24 cellular contexts compared by ENCODE assay signal in the genomic region with DNA sequence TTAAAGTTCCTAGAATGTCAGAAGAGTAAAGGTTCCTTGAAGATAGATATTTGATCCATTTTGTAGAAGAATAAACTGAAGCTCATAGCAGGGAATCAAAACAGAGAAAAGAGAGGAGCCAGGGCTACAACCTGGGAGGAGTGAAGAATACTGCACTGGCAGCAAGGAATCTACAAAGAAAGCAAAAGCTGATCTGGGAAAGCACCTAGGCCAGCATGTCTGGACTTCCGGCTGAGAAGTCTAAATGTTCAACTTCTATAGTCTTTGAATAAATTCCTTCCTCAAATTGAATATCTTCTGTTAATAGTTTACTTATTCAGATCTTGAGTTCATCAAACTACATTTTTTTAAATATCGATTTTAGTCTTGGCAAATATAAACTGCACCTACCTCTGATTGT.
A peak's percentile ranks its signal among the peaks of the same experiment; 100 is the strongest.
DNase-seq lines count a peak whose midpoint lies in the region; ATAC-seq and TF ChIP-seq lines count a peak whose summit lies in the region.
"Had no signal": no experiment of that assay in that cellular context is flagged by ENCODE, and none has a peak within 500 bp of the region (broad histone marks: within the 10 kb centered on the region; RNA-seq: fewer than 3 reads in every experiment).

No MANE protein-coding gene starts in this region.

- H2BK15ac ChIP-seq in H9 (ENCODE audit: low read depth, low read length) (no peak overlapping the region), mesenchymal stem cell (ENCODE audit: low read depth, poor library complexity, severe bottlenecking) (no peak overlapping the region)

- no peaks in the 10 kb centered on the region for H3K27me3 Mint-ChIP-seq in H9 (ENCODE audit: low read depth)
- H3K27me3 Mint-ChIP-seq: brain, type B pancreatic cell had no signal

- H2BK5ac ChIP-seq in H9 (ENCODE audit: insufficient read length, low read length) (no peak overlapping the region), mesenchymal stem cell (ENCODE audit: low read depth, low read length, poor library complexity, severe bottlenecking) (no peak overlapping the region)

- H3K79me1 ChIP-seq in H9 (ENCODE audit: insufficient read depth, low read depth, low read length, poor library complexity, severe bottlenecking), result no peaks in the 10 kb centered on the region
- peaks cover 10% of the 10 kb centered on the region for H3K79me1 ChIP-seq in mesenchymal stem cell (replicated peaks; ENCODE audit: low read length, poor library complexity, severe bottlenecking)

- H2AFZ ChIP-seq in H9 (ENCODE audit: low read length) (no peak overlapping the region), mesenchymal stem cell (ENCODE audit: low read depth, low read length) (no peak overlapping the region)

- H4K20me1 ChIP-seq in H9 (ENCODE audit: control insufficient read depth, insufficient read depth, insufficient read length), result no peaks in the 10 kb centered on the region

- H3K4me1 ChIP-seq in H9 (ENCODE audit: insufficient read depth, low read length) (no peaks in the 10 kb centered on the region), mesenchymal stem cell (ENCODE audit: control insufficient read depth, insufficient read depth, low read depth, low read length) (peaks cover 3% of the 10 kb centered on the region), stomach smooth muscle (ENCODE audit: control insufficient read depth, insufficient read depth, low read length) (peaks cover 3% of the 10 kb centered on the region)
- H3K4me1 ChIP-seq: prostate gland had no signal

- H4K8ac ChIP-seq in H9 (replicated peaks; ENCODE audit: insufficient read length, low read depth, low read length), result no peak overlapping the region
- no peak overlapping the region for H4K8ac ChIP-seq in mesenchymal stem cell (ENCODE audit: low read length)

- H2BK20ac ChIP-seq in H9 (ENCODE audit: low read depth, low read length, poor library complexity, severe bottlenecking), result no peak overlapping the region

- no peak overlapping the region for H3K56ac ChIP-seq in H9 (ENCODE audit: insufficient read length, low read depth, low read length)

- no peak overlapping the region for H3K14ac ChIP-seq in H9 (ENCODE audit: insufficient read depth, low read length)
- H3K14ac ChIP-seq in mesenchymal stem cell (ENCODE audit: low read length in 2 of 2), result no peak overlapping the region

- H3K9ac ChIP-seq in H9 (ENCODE audit: extremely low read depth, insufficient read length, low read length) (no peak overlapping the region), mesenchymal stem cell (ENCODE audit: low read length) (peak overlapping the region; percentile 77), stomach smooth muscle (ENCODE audit: low read length in 2 of 2) (no peak overlapping the region)

- H3K18ac ChIP-seq in H9 (ENCODE audit: insufficient read length, low read depth, low read length) (no peak overlapping the region), mesenchymal stem cell (ENCODE audit: low read depth in 1 of 2, low read length in 2 of 2) (no peak overlapping the region)

- H3K27me3 ChIP-seq in H9 (ENCODE audit: insufficient read depth, low read length), result no peaks in the 10 kb centered on the region
- H3K27me3 ChIP-seq in dorsolateral prefrontal cortex, result no peaks in the 10 kb centered on the region
- no peaks in the 10 kb centered on the region for H3K27me3 ChIP-seq in mesenchymal stem cell (ENCODE audit: control insufficient read depth in 1 of 2, insufficient read depth in 1 of 2, low read length in 2 of 2)
- no peaks in the 10 kb centered on the region for H3K27me3 ChIP-seq in stomach smooth muscle (ENCODE audit: control insufficient read depth in 1 of 2, insufficient read depth in 2 of 2, low read length in 2 of 2)
- H3K27me3 ChIP-seq: SJSA1 had no signal

- H2BK120ac ChIP-seq in H9 (ENCODE audit: low read depth, low read length, poor library complexity, severe bottlenecking) (no peak overlapping the region), mesenchymal stem cell (ENCODE audit: low read depth, low read length) (no peak overlapping the region)

- no peak for ATAC-seq in GM18909 (IDR thresholded peaks at IDR 0.05; ENCODE audit: poor library complexity, unreplicated experiment)
- no peak for ATAC-seq in GM21381 (IDR thresholded peaks at IDR 0.05; ENCODE audit: unreplicated experiment)
- ATAC-seq: left colon had no signal

- peak overlapping the region; percentile 32 to 43 (median 33); a peak in 5 of 7 replicates for H3K27ac Mint-ChIP-seq in H9
- H3K27ac Mint-ChIP-seq: type B pancreatic cell had no signal

- H3K4me3 ChIP-seq in dorsolateral prefrontal cortex (peak overlapping the region in 33 of 59 donors; percentile 1 to 59 (median 28)), mesenchymal stem cell (ENCODE audit: insufficient read depth in 1 of 2, low read depth in 1 of 2, low read length in 2 of 2) (peak overlapping the region in 1 of 2 experiments; percentile 66), stomach smooth muscle (ENCODE audit: low read length in 2 of 2) (peak overlapping the region; percentile 21 to 30)
- H3K4me3 ChIP-seq: prostate gland, SJSA1 had no signal

- H3K4me1 Mint-ChIP-seq in H9, result peaks cover 7 to 10% of the 10 kb centered on the region in 2 experiments
- H3K4me1 Mint-ChIP-seq: brain had no signal

- no CpG with 5 or more reads among the region's 2 CpGs for WGBS in H9 (ENCODE audit: extremely low coverage, insufficient read length, low lambda C conversion rate)
- WGBS in mesenchymal stem cell, result no CpG with 5 or more reads among the region's 2 CpGs

- TF ChIP-seq CTCF in H9 (conservative IDR thresholded peaks at IDR 0.05) (no peak), dorsolateral prefrontal cortex (IDR thresholded peaks at IDR 0.05 in 54 of 56, conservative IDR thresholded peaks at IDR 0.05 in 2 of 56; ENCODE audit: low read depth in 1 of 56, partially characterized antibody in 56 of 56) (no peak)

- H4K5ac ChIP-seq in H9 (ENCODE audit: insufficient read length, low read depth, low read length), result no peak overlapping the region

- H2BK12ac ChIP-seq in H9 (ENCODE audit: insufficient read length, low read depth, low read length) (no peak overlapping the region), mesenchymal stem cell (ENCODE audit: low read length in 2 of 2) (no peak overlapping the region)

- H3K23ac ChIP-seq in H9 (ENCODE audit: insufficient read length, low read depth, low read length), result no peak overlapping the region
- H3K23ac ChIP-seq in mesenchymal stem cell (ENCODE audit: low read length in 2 of 2), result no peak overlapping the region

- no peaks in the 10 kb centered on the region for H3K9me3 ChIP-seq in H9 (ENCODE audit: control insufficient read depth, low read depth, low read length)
- H3K9me3 ChIP-seq in mesenchymal stem cell (ENCODE audit: control insufficient read depth, low read length), result no peaks in the 10 kb centered on the region
- no peaks in the 10 kb centered on the region for H3K9me3 ChIP-seq in stomach smooth muscle (ENCODE audit: control insufficient read depth in 2 of 2, low read length in 2 of 2)
- H3K9me3 ChIP-seq: prostate gland, SJSA1 had no signal

- H3K23me2 ChIP-seq in H9 (ENCODE audit: insufficient read length, low read depth, low read length, poor library complexity, severe bottlenecking), result no peaks in the 10 kb centered on the region

- intact Hi-C loops in dorsolateral prefrontal cortex (cut with DNase I), result no loop called here

- no peak overlapping the region for H4K91ac ChIP-seq in H9 (ENCODE audit: insufficient read length, low read depth, low read length)
- no peak overlapping the region for H4K91ac ChIP-seq in mesenchymal stem cell (ENCODE audit: low read length)

- H3K36me3 Mint-ChIP-seq in H9 (ENCODE audit: insufficient read depth in 1 of 3, low read depth in 3 of 3), result no peaks in the 10 kb centered on the region
- H3K36me3 Mint-ChIP-seq: type B pancreatic cell had no signal

- H3K4ac ChIP-seq in H9 (ENCODE audit: low read depth, low read length) (no peak overlapping the region), mesenchymal stem cell (ENCODE audit: low read depth in 1 of 2, low read length in 2 of 2) (no peak overlapping the region)

- no peak overlapping the region for H3K4me3 Mint-ChIP-seq in H9
- H3K4me3 Mint-ChIP-seq: type B pancreatic cell had no signal

- H3T11ph ChIP-seq in H9 (ENCODE audit: low read length), result no peak overlapping the region

- H2AK5ac ChIP-seq in H9 (ENCODE audit: insufficient read length, low read length) (no peak overlapping the region), mesenchymal stem cell (ENCODE audit: low read length, severe bottlenecking) (no peak overlapping the region)

- H3K36me3 ChIP-seq in mesenchymal stem cell (ENCODE audit: control insufficient read depth in 1 of 2, insufficient read depth in 2 of 2, low read depth in 1 of 2, low read length in 2 of 2), result no peaks in the 10 kb centered on the region
- H3K36me3 ChIP-seq in stomach smooth muscle (ENCODE audit: control insufficient read depth in 2 of 2, insufficient read depth in 2 of 2, low read length in 2 of 2), result peaks cover 0 to 2% of the 10 kb centered on the region in 2 donors
- H3K36me3 ChIP-seq: prostate gland, SJSA1 had no signal

- H3K27ac ChIP-seq in H9 (ENCODE audit: insufficient read length, low read depth, low read length), result no peak overlapping the region
- H3K27ac ChIP-seq in dorsolateral prefrontal cortex, result peak overlapping the region in 47 of 59 donors; percentile 2 to 75 (median 32)
- peak overlapping the region; percentile 64 for H3K27ac ChIP-seq in mesenchymal stem cell (ENCODE audit: low read length, poor library complexity, severe bottlenecking)
- H3K27ac ChIP-seq in stomach smooth muscle (ENCODE audit: low read length), result no peak overlapping the region
- H3K27ac ChIP-seq: prostate gland, RWPE1, SJSA1, VCaP had no signal

- no peak for DNase-seq in H9
- DNase-seq in dorsolateral prefrontal cortex, result no peak
- no peak for DNase-seq in mesenchymal stem cell
- no peak for DNase-seq in NAMALWA (ENCODE audit: low spot score)
- DNase-seq: activated naive CD4-positive, alpha-beta T cell treated with Interleukin-2 at 50 U/mL for 16 hours; C1 segment of cervical spinal cord; COR-L47; dermis blood vessel endothelial cell; left colon; NCI-H1048; NCI-H1694; NCI-H446 treated with DMSO at 0.1 percent for 48 hours; NCI-H82; stimulated activated CD4-positive, alpha-beta T cell treated with anti-CD3 and anti-CD28 coated beads, Interleukin-4, amount 100 ng/mL, for 1 hour; T-helper 9 cell had no signal

- H3K9me3 Mint-ChIP-seq in H9, result no peaks in the 10 kb centered on the region
- H3K9me3 Mint-ChIP-seq: brain, type B pancreatic cell had no signal

- H3K79me2 ChIP-seq in H9 (ENCODE audit: insufficient read depth, low read length), result no peaks in the 10 kb centered on the region

- no peak overlapping the region for H3K4me2 ChIP-seq in H9 (ENCODE audit: insufficient read depth, insufficient read length, low read length)
- H3K4me2 ChIP-seq in mesenchymal stem cell (ENCODE audit: low read length, poor library complexity, severe bottlenecking), result no peak overlapping the region

Comparison
In these comparisons a context has a peak if more than half of its experiments do, and no peak if none do; other contexts are left out.
1. H3K27ac ChIP-seq: peak in dorsolateral prefrontal cortex (47 of 59) and mesenchymal stem cell (single experiment); none in H9 (single experiment) and stomach smooth muscle (single experiment).